1 cellular context compared by ENCODE assay signal in the genomic region with DNA sequence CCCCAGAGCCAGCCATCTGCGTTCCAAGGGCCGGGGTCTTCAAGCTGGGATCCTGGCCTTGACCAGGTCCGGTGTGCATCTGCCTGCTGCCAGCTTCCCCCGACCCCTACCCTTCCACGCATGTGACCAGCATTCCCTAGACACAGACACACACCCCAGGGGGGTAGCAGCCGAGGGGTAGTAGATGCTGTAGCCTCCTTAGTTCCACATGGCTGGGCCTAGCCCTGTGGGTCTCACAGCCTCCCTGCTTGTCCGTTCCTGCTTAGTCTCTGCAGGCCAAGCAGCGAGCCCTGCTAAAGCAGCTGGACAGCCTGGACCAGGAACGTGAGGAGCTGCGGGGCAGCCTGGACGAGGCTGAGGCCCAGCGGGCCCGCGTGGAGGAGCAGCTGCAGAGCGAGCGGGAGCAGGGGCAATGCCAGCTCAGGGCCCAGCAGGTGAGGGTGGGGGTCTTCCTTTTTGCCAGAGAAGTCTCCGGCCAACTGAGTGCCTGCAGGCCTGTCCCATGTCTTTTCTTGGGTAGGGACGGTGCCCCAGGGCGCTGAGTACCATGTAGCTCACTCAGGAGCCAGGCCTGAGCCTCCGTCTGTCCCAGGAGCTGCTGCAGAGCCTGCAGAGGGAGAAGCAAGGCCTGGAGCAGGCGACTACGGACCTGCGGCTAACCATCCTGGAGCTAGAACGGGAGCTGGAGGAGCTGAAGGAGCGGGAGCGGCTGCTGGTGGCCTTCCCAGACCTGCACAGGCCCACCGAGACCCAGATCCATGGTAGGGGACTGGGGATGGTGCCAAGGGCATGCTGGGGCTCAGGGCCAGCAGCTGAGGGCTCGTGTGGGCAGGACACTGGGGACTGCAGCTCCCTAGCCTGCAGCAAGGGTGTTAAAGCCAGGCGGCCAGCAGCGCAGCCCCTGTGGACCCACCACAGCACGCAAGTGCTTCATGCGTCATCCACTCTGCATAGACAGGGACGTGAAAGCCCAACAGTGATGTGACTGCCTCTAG.
TF ChIP-seq lines count a peak whose summit lies in the region.

No MANE protein-coding gene starts in this region.

TF ChIP-seq in HEK293, 187 proteins besides CTCF, POLR2A, EP300 and RAD21 (continued from another document):
- TF ChIP-seq, protein P1, sequence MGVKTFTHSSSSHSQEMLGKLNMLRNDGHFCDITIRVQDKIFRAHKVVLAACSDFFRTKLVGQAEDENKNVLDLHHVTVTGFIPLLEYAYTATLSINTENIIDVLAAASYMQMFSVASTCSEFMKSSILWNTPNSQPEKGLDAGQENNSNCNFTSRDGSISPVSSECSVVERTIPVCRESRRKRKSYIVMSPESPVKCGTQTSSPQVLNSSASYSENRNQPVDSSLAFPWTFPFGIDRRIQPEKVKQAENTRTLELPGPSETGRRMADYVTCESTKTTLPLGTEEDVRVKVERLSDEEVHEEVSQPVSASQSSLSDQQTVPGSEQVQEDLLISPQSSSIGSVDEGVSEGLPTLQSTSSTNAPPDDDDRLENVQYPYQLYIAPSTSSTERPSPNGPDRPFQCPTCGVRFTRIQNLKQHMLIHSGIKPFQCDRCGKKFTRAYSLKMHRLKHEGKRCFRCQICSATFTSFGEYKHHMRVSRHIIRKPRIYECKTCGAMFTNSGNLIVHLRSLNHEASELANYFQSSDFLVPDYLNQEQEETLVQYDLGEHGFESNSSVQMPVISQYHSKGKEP (tag by site-specific recombination; IDR thresholded peaks at IDR 0.05): no peak
- TF ChIP-seq GLIS2 (tag by site-specific recombination; IDR thresholded peaks at IDR 0.05) (peak; percentile 53), ZNF140 (tag by site-specific recombination; IDR thresholded peaks at IDR 0.05) (no peak), ZNF707 (tag by site-specific recombination; IDR thresholded peaks at IDR 0.05) (no peak), SP3 (tag by site-specific recombination; IDR thresholded peaks at IDR 0.05) (no peak), GLIS1 (tag by site-specific recombination; IDR thresholded peaks at IDR 0.05) (peak; percentile 70), ZNF629 (tag by site-specific recombination; IDR thresholded peaks at IDR 0.05) (no peak), ZNF571 (tag by site-specific recombination; IDR thresholded peaks at IDR 0.05) (no peak), ZNF223 (tag by site-specific recombination; IDR thresholded peaks at IDR 0.05) (no peak), ZIC2 (tag by site-specific recombination; IDR thresholded peaks at IDR 0.05) (0 out of 2 replicates have a peak, but pooled peaks have one; percentile 17)
- TF ChIP-seq, protein P2, sequence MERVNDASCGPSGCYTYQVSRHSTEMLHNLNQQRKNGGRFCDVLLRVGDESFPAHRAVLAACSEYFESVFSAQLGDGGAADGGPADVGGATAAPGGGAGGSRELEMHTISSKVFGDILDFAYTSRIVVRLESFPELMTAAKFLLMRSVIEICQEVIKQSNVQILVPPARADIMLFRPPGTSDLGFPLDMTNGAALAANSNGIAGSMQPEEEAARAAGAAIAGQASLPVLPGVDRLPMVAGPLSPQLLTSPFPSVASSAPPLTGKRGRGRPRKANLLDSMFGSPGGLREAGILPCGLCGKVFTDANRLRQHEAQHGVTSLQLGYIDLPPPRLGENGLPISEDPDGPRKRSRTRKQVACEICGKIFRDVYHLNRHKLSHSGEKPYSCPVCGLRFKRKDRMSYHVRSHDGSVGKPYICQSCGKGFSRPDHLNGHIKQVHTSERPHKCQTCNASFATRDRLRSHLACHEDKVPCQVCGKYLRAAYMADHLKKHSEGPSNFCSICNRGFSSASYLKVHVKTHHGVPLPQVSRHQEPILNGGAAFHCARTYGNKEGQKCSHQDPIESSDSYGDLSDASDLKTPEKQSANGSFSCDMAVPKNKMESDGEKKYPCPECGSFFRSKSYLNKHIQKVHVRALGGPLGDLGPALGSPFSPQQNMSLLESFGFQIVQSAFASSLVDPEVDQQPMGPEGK (tag by site-specific recombination; IDR thresholded peaks at IDR 0.05): no peak
- TF ChIP-seq, protein P3, sequence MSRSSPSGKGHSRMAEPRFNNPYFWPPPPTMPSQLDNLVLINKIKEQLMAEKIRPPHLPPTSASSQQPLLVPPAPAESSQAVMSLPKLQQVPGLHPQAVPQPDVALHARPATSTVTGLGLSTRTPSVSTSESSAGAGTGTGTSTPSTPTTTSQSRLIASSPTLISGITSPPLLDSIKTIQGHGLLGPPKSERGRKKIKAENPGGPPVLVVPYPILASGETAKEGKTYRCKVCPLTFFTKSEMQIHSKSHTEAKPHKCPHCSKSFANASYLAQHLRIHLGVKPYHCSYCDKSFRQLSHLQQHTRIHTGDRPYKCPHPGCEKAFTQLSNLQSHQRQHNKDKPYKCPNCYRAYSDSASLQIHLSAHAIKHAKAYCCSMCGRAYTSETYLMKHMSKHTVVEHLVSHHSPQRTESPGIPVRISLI (tag by site-specific recombination; IDR thresholded peaks at IDR 0.05): no peak
- TF ChIP-seq, protein P4, sequence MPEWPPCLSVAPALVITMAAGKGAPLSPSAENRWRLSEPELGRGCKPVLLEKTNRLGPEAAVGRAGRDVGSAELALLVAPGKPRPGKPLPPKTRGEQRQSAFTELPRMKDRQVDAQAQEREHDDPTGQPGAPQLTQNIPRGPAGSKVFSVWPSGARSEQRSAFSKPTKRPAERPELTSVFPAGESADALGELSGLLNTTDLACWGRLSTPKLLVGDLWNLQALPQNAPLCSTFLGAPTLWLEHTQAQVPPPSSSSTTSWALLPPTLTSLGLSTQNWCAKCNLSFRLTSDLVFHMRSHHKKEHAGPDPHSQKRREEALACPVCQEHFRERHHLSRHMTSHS (tag by site-specific recombination; IDR thresholded peaks at IDR 0.05): no peak
